In genomic region chr5:90020575-90021535, GRCh38 we compare ENCODE assay signal across 9 cellular contexts.
DNase-seq lines count a peak whose midpoint lies in the region; ATAC-seq and TF ChIP-seq lines count a peak whose summit lies in the region.
"Had no signal": no experiment of that assay in that cellular context is flagged by ENCODE, and none has a peak within 500 bp of the region (broad histone marks: within the 10 kb centered on the region; RNA-seq: fewer than 3 reads in every experiment).

No MANE protein-coding gene starts in this region.

- no peak for TF ChIP-seq CTCF in WTC11 (IDR thresholded peaks at IDR 0.05)
- TF ChIP-seq CTCF in left lung (IDR thresholded peaks at IDR 0.05), result no peak

- H3K27ac Mint-ChIP-seq in WTC11 (peak overlapping the region; percentile 89), immature natural killer cell (no peak overlapping the region)
- H3K27ac Mint-ChIP-seq in activated naive CD4-positive, alpha-beta T cell treated with anti-CD3 and anti-CD28 coated beads for 36 hours, result no peak overlapping the region

- DNase-seq in COLO829 (ENCODE audit: low spot score) (peak; percentile 33), WTC11 (ENCODE audit: low spot score) (no peak), left lung (no peak), immature natural killer cell (no peak), NCI-H2107 (lab: John Stamatoyannopoulos, UW) (no peak)
- no peak for DNase-seq in activated naive CD4-positive, alpha-beta T cell treated with anti-CD3 and anti-CD28 coated beads for 36 hours

- H3K9me3 ChIP-seq in left lung, result no peaks in the 10 kb centered on the region

- no peaks in the 10 kb centered on the region for H3K36me3 Mint-ChIP-seq in WTC11
- H3K36me3 Mint-ChIP-seq in immature natural killer cell, result no peaks in the 10 kb centered on the region
- H3K36me3 Mint-ChIP-seq in activated naive CD4-positive, alpha-beta T cell treated with anti-CD3 and anti-CD28 coated beads for 36 hours (ENCODE audit: low read depth), result no peaks in the 10 kb centered on the region

- H3K4me3 ChIP-seq in left lung, result peak overlapping the region in 1 of 2 donors; percentile 2

- H3K4me1 ChIP-seq in left lung, result peaks cover under 1 to 5% of the 10 kb centered on the region in 2 donors

- peak overlapping the region; percentile 56 to 71 for H3K27ac ChIP-seq in left lung
- H3K27ac ChIP-seq: HL-60 had no signal

- POLR2A ChIA-PET in WTC11 (lab: Charles Lee), result no interaction called here

- H3K27me3 Mint-ChIP-seq in WTC11 (ENCODE audit: low read depth) (no peaks in the 10 kb centered on the region), immature natural killer cell (ENCODE audit: low read depth in 3 of 3) (peaks cover 0 to 5% (median 0%) of the 10 kb centered on the region in 3 donors)
- H3K27me3 Mint-ChIP-seq in activated naive CD4-positive, alpha-beta T cell treated with anti-CD3 and anti-CD28 coated beads for 36 hours (ENCODE audit: low read depth), result no peaks in the 10 kb centered on the region

- CTCF ChIA-PET in WTC11 (lab: Charles Lee), result no interaction called here
- CTCF ChIA-PET in activated naive CD4-positive, alpha-beta T cell treated with anti-CD3 and anti-CD28 coated beads for 36 hours (lab: Charles Lee), result no interaction called here

- ATAC-seq in GM21381 (IDR thresholded peaks at IDR 0.05; ENCODE audit: unreplicated experiment) (peak; percentile 97), HG03565 (IDR thresholded peaks at IDR 0.05; ENCODE audit: unreplicated experiment) (peak; percentile 97), WTC11 (no peak), left lung (peak; percentile 91)

- no peaks in the 10 kb centered on the region for H3K9me3 Mint-ChIP-seq in WTC11
- peaks cover 0 to 11% (median 5%) of the 10 kb centered on the region in 6 donors for H3K9me3 Mint-ChIP-seq in immature natural killer cell
- H3K9me3 Mint-ChIP-seq in activated naive CD4-positive, alpha-beta T cell treated with anti-CD3 and anti-CD28 coated beads for 36 hours, result no peaks in the 10 kb centered on the region

- H3K4me3 Mint-ChIP-seq in WTC11 (no peak overlapping the region), immature natural killer cell (no peak overlapping the region)
- no peak overlapping the region for H3K4me3 Mint-ChIP-seq in activated naive CD4-positive, alpha-beta T cell treated with anti-CD3 and anti-CD28 coated beads for 36 hours

- H3K4me1 Mint-ChIP-seq in WTC11 (peaks cover 20% of the 10 kb centered on the region), immature natural killer cell (no peaks in the 10 kb centered on the region)
- H3K4me1 Mint-ChIP-seq in activated naive CD4-positive, alpha-beta T cell treated with anti-CD3 and anti-CD28 coated beads for 36 hours (ENCODE audit: low read depth), result no peaks in the 10 kb centered on the region

- intact Hi-C loops in left lung (cut with DNase I), result no loop called here
- intact Hi-C loops in activated naive CD4-positive, alpha-beta T cell treated with anti-CD3 and anti-CD28 coated beads for 36 hours (cut with micrococcal nuclease), result no loop called here

- H3K27me3 ChIP-seq in left lung, result no peaks in the 10 kb centered on the region

- no peaks in the 10 kb centered on the region for H3K36me3 ChIP-seq in left lung

TF ChIP-seq in WTC11, 78 proteins besides CTCF, POLR2A, EP300 and RAD21:
- no peak for TF ChIP-seq NFE2L1 (CRISPR knock-in tag; IDR thresholded peaks at IDR 0.05)
- no peak for TF ChIP-seq MYBL2 (CRISPR knock-in tag; IDR thresholded peaks at IDR 0.05)
